ENCODE assay signal across 27 cellular contexts in the genomic region with DNA sequence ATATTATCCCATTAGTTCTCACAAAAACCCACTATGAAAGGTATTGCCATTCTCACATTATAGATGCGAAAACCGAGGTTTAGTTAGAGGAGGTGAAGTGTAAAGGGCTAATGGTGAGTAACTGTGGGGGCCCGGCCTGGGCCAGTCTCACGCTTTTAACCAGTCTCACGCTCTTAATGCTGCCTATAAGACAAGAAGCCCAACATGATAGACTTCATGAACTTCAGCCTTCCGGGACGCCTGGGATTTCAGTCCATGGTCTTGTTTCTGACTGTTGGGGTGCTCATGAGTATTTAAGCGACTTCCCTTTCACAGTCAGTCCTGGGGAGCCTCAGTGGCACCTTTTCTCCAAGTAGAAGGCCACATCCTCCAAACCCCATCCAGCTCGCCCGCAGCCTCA. TPM values are rescaled to one million over a fixed set of nuclear protein-coding genes. Genes with fewer than 3 reads are reported as not detected.
A peak's percentile ranks its signal among the peaks of the same experiment; 100 is the strongest.
DNase-seq lines count a peak whose midpoint lies in the region; ATAC-seq and TF ChIP-seq lines count a peak whose summit lies in the region.
"Had no signal": no experiment of that assay in that cellular context is flagged by ENCODE, and none has a peak within 500 bp of the region (broad histone marks: within the 10 kb centered on the region; RNA-seq: fewer than 3 reads in every experiment).

No MANE protein-coding gene starts in this region.

- peak overlapping the region; percentile 89 for H3K9ac ChIP-seq in GM23248
- peak overlapping the region; percentile 91 for H3K9ac ChIP-seq in mesenchymal stem cell (ENCODE audit: low read length)

- H3K9me3 Mint-ChIP-seq in central memory CD8-positive, alpha-beta T cell = no peaks in the 10 kb centered on the region
- H3K9me3 Mint-ChIP-seq: CD8-positive, alpha-beta memory T cell had no signal

- H3K23ac ChIP-seq in mesenchymal stem cell (ENCODE audit: low read length in 2 of 2) = no peak overlapping the region

- no peak overlapping the region for H2BK12ac ChIP-seq in mesenchymal stem cell (ENCODE audit: low read length in 2 of 2)

- in situ Hi-C loops in GM23248 (cut with MboI) = no loop called here

- H3K9me2 ChIP-seq in GM23248 (ENCODE audit: insufficient read depth) = no peaks in the 10 kb centered on the region

- H3K4me1 Mint-ChIP-seq in central memory CD8-positive, alpha-beta T cell = peaks cover 17% of the 10 kb centered on the region

- H3F3A ChIP-seq in GM23248 (ENCODE audit: insufficient read depth) = no peaks in the 10 kb centered on the region; the same call in 1 of the 2 replicates

- H3K27ac ChIP-seq in GM23248 (no peak overlapping the region), mesenchymal stem cell (ENCODE audit: low read length, poor library complexity, severe bottlenecking) (no peak overlapping the region), osteoblast (ENCODE audit: low read depth, low read length) (peak overlapping the region; percentile 90)
- H3K27ac ChIP-seq: A549, SJSA1 had no signal

- 96 to 98% methylated on average over 10 of the region's 10 CpGs for WGBS in GM23248 (ENCODE audit: low coverage in 1 of 2, low lambda C conversion rate in 2 of 2, missing lambda C conversion rate in 2 of 2), 2 experiments
- WGBS in mesenchymal stem cell = 98% methylated on average over 8 of the region's 10 CpGs

- H3K4ac ChIP-seq in mesenchymal stem cell (ENCODE audit: low read depth in 1 of 2, low read length in 2 of 2) = no peak overlapping the region

- H3K9me3 ChIP-seq in GM23248 (ENCODE audit: low read depth) (no peaks in the 10 kb centered on the region), mesenchymal stem cell (ENCODE audit: control insufficient read depth, low read length) (no peaks in the 10 kb centered on the region), osteoblast (ENCODE audit: low read depth, low read length) (no peaks in the 10 kb centered on the region)
- H3K9me3 ChIP-seq: A549, SJSA1 had no signal

- peak overlapping the region; percentile 32 for H3K4me3 Mint-ChIP-seq in central memory CD8-positive, alpha-beta T cell

- H4K8ac ChIP-seq in mesenchymal stem cell (ENCODE audit: low read length) = no peak overlapping the region

- peak overlapping the region; percentile 15 for H2BK15ac ChIP-seq in mesenchymal stem cell (ENCODE audit: low read depth, poor library complexity, severe bottlenecking)

- H3K27ac Mint-ChIP-seq in central memory CD8-positive, alpha-beta T cell (ENCODE audit: low read depth) = peak overlapping the region; percentile 88

- H3K36me3 ChIP-seq in GM23248 (ENCODE audit: low read depth) (no peaks in the 10 kb centered on the region), mesenchymal stem cell (ENCODE audit: control insufficient read depth in 1 of 2, insufficient read depth in 2 of 2, low read depth in 1 of 2, low read length in 2 of 2) (peaks cover 10% of the 10 kb centered on the region in 2 experiments), osteoblast (ENCODE audit: insufficient read depth, low read length) (no peaks in the 10 kb centered on the region)

- H4K20me1 ChIP-seq in GM23248 (ENCODE audit: insufficient read depth) (no peaks in the 10 kb centered on the region), osteoblast (ENCODE audit: insufficient read depth, low read length) (no peaks in the 10 kb centered on the region)

- peak; percentile 54 for ATAC-seq in central memory CD8-positive, alpha-beta T cell (replicated peaks; ENCODE audit: extremely low read depth, poor library complexity, severe bottlenecking)
- no peak for ATAC-seq in GM18870 (IDR thresholded peaks at IDR 0.05; ENCODE audit: unreplicated experiment)
- ATAC-seq: A549 had no signal

- H3K4me3 ChIP-seq in GM23248 = no peak overlapping the region
- no peak overlapping the region for H3K4me3 ChIP-seq in mesenchymal stem cell (ENCODE audit: insufficient read depth in 1 of 2, low read depth in 1 of 2, low read length in 2 of 2)
- H3K4me3 ChIP-seq in osteoblast (ENCODE audit: insufficient read depth, low read length) = no peak overlapping the region
- H3K4me3 ChIP-seq: A549, SJSA1 had no signal

- peaks cover 35% of the 10 kb centered on the region for H3K79me1 ChIP-seq in mesenchymal stem cell (replicated peaks; ENCODE audit: low read length, poor library complexity, severe bottlenecking)

- H2AFZ ChIP-seq in GM23248 (peak overlapping the region; percentile 59), mesenchymal stem cell (ENCODE audit: low read depth, low read length) (no peak overlapping the region), osteoblast (ENCODE audit: low read length) (no peak overlapping the region)

- H3K79me2 ChIP-seq in GM23248 (ENCODE audit: insufficient read depth) (peaks cover 56% of the 10 kb centered on the region), osteoblast (ENCODE audit: insufficient read depth, low read length) (peaks cover 7% of the 10 kb centered on the region)

- H3K36me3 Mint-ChIP-seq in central memory CD8-positive, alpha-beta T cell (ENCODE audit: insufficient read depth) = peaks cover 11% of the 10 kb centered on the region

- H3K4me1 ChIP-seq in GM23248 (ENCODE audit: insufficient read depth) = 0 out of 2 replicates have a peak, but pooled peaks cover 11% of the 10 kb centered on the region
- H3K4me1 ChIP-seq in mesenchymal stem cell (ENCODE audit: control insufficient read depth, insufficient read depth, low read depth, low read length) = peaks cover 4% of the 10 kb centered on the region
- peaks cover 12% of the 10 kb centered on the region for H3K4me1 ChIP-seq in osteoblast (ENCODE audit: insufficient read depth, low read length)
- H3K4me1 ChIP-seq: A549, SJSA1 had no signal

- no peak overlapping the region for H3K14ac ChIP-seq in mesenchymal stem cell (ENCODE audit: low read length in 2 of 2)

- H2BK120ac ChIP-seq in mesenchymal stem cell (ENCODE audit: low read depth, low read length) = no peak overlapping the region

- TF ChIP-seq CTCF in osteoblast (IDR thresholded peaks at IDR 0.05; ENCODE audit: extremely low read depth, low read depth, low read length) = no peak

- H4K91ac ChIP-seq in mesenchymal stem cell (ENCODE audit: low read length) = no peak overlapping the region

- no peaks in the 10 kb centered on the region for H3K27me3 Mint-ChIP-seq in central memory CD8-positive, alpha-beta T cell

- H3K18ac ChIP-seq in mesenchymal stem cell (ENCODE audit: low read depth in 1 of 2, low read length in 2 of 2) = no peak overlapping the region

- H3K27me3 ChIP-seq in GM23248 (replicated peaks; ENCODE audit: insufficient read depth) (no peaks in the 10 kb centered on the region), mesenchymal stem cell (ENCODE audit: control insufficient read depth in 1 of 2, insufficient read depth in 1 of 2, low read length in 2 of 2) (no peaks in the 10 kb centered on the region), osteoblast (ENCODE audit: insufficient read depth, low read length) (no peaks in the 10 kb centered on the region)
- H3K27me3 ChIP-seq: SJSA1 had no signal

- DNase-seq in GM23248 (no peak), mesenchymal stem cell (no peak), osteoblast (ENCODE audit: insufficient read length, low spot score, missing footprints) (no peak), cerebellar nuclear complex (lab: John Stamatoyannopoulos, UW) (no peak), HK-2 (ENCODE audit: unreplicated experiment) (no peak)
- no peak for DNase-seq in central memory CD8-positive, alpha-beta T cell (ENCODE audit: low spot score in 2 of 2)
- DNase-seq in stimulated activated CD4-positive, alpha-beta T cell treated with anti-CD3 and anti-CD28 coated beads, Interleukin-2, amount 100 ng/mL, for 48 hours = no peak
- DNase-seq: AML-193, DMS 273 treated with DMSO at 0.1 percent for 48 hours, DMS79 treated with DMSO at 0.1 percent for 48 hours, GF-D8, H7, KBM-7, MV-4-11, NCI-H1105 treated with DMSO at 0.1 percent for 48 hours, NCI-H146, NCI-H1930, NCI-H2107, NCI-H446, NCI-H524 treated with DMSO at 0.1 percent for 48 hours, NCI-H774, Right ventricle myocardium superior, RPMI8226 had no signal

- H3K4me2 ChIP-seq in GM23248 (ENCODE audit: unreplicated experiment) (no peak overlapping the region), mesenchymal stem cell (ENCODE audit: low read length, poor library complexity, severe bottlenecking) (no peak overlapping the region), osteoblast (ENCODE audit: insufficient read depth, low read length) (no peak overlapping the region)
- H3K4me2 ChIP-seq: A549 had no signal

- no peak overlapping the region for H2AK5ac ChIP-seq in mesenchymal stem cell (ENCODE audit: low read length, severe bottlenecking)

- H2BK5ac ChIP-seq in mesenchymal stem cell (ENCODE audit: low read depth, low read length, poor library complexity, severe bottlenecking) = no peak overlapping the region

RNA-seq across cellular contexts. Expression of gene AGPAT4, which starts 31.7 kb away (rescaled TPM):
- 3.0 and 3.4 TPM in 2 replicates for total RNA-seq in GM23248 (2014; rRNA removed; shearing (Covaris generic))
- polyA plus RNA-seq in GM23248 (2016; fragmentation: Nextera tagmentation; extraction: Ambion mirVana) = 3.9 and 4.8 TPM in 2 replicates
- polyA plus RNA-seq in mesenchymal stem cell (2013, experiment 1 of 2) = 16.0 TPM
- polyA plus RNA-seq in mesenchymal stem cell (2013, experiment 2 of 2) = 15.9 TPM
- 13.8 and 16.8 TPM in 2 replicates for total RNA-seq in osteoblast
